ENCODE assay signal across 1 cellular context in genomic region chr1:74197657-74198552, GRCh38.
TF ChIP-seq lines count a peak whose summit lies in the region.

Gene FPGT (plus strand): TSS chr1:74198242. CDS start chr1:74198279, 37 bp downstream.
Gene LRRIQ3 (minus strand): TSS chr1:74198176. CDS start chr1:74183684, 14,492 bp downstream.

TF ChIP-seq in A549, 52 proteins besides CTCF, POLR2A, EP300 and RAD21 (continued from another document):
- no peak for TF ChIP-seq USF2 (IDR thresholded peaks at IDR 0.05)
- no peak for TF ChIP-seq SMC3 (IDR thresholded peaks at IDR 0.05)
- TF ChIP-seq ZSCAN20 (CRISPR knock-in tag; IDR thresholded peaks at IDR 0.05) = no peak
- no peak for TF ChIP-seq MYC (IDR thresholded peaks at IDR 0.05; ENCODE audit: borderline replicate concordance, low read length)
- TF ChIP-seq BCL3 (IDR thresholded peaks at IDR 0.05) = peak; percentile 59; the same call in 1 of the 3 replicates
